ENCODE assay signal across 1 cellular context in the genomic region with DNA sequence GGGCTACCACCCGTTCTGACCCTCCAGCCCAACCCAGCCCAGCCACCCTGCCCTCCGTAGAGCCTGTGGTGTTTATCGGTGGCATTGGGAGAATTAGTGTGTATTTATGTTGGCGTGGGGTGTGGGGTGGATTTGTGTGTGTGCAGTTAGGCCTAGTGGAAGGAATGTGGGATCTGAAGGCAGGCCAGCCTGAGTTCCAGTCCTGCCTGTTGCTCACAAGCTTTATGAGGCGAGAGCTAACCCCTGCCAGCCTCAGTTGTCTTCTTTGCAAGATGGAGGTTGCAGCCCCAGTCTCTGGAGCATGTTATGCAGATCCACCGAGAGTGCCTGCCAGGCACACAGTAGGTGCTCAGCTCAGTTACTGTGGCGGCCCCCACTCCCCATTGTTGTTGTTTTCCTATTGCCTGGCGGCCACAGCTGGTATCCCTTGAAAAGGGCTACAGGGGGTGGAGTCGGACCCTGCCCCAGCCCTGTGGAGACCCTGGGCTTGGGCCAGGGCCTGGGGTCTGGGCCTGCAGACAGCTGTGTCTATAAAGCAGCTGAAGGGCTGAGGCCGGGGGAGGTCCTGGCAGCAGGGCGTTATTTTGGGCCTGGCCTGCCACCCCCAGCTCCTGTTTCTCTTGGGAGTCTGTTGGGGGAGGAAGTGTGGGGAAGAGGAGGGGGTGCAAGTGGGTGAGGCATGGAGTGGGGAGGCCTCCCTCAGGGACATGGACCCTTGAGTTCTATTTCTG.
TF ChIP-seq lines count a peak whose summit lies in the region.

No MANE protein-coding gene starts in this region.

TF ChIP-seq in GM23338, 12 proteins besides CTCF, POLR2A, EP300 and RAD21:
- TF ChIP-seq, protein P1, sequence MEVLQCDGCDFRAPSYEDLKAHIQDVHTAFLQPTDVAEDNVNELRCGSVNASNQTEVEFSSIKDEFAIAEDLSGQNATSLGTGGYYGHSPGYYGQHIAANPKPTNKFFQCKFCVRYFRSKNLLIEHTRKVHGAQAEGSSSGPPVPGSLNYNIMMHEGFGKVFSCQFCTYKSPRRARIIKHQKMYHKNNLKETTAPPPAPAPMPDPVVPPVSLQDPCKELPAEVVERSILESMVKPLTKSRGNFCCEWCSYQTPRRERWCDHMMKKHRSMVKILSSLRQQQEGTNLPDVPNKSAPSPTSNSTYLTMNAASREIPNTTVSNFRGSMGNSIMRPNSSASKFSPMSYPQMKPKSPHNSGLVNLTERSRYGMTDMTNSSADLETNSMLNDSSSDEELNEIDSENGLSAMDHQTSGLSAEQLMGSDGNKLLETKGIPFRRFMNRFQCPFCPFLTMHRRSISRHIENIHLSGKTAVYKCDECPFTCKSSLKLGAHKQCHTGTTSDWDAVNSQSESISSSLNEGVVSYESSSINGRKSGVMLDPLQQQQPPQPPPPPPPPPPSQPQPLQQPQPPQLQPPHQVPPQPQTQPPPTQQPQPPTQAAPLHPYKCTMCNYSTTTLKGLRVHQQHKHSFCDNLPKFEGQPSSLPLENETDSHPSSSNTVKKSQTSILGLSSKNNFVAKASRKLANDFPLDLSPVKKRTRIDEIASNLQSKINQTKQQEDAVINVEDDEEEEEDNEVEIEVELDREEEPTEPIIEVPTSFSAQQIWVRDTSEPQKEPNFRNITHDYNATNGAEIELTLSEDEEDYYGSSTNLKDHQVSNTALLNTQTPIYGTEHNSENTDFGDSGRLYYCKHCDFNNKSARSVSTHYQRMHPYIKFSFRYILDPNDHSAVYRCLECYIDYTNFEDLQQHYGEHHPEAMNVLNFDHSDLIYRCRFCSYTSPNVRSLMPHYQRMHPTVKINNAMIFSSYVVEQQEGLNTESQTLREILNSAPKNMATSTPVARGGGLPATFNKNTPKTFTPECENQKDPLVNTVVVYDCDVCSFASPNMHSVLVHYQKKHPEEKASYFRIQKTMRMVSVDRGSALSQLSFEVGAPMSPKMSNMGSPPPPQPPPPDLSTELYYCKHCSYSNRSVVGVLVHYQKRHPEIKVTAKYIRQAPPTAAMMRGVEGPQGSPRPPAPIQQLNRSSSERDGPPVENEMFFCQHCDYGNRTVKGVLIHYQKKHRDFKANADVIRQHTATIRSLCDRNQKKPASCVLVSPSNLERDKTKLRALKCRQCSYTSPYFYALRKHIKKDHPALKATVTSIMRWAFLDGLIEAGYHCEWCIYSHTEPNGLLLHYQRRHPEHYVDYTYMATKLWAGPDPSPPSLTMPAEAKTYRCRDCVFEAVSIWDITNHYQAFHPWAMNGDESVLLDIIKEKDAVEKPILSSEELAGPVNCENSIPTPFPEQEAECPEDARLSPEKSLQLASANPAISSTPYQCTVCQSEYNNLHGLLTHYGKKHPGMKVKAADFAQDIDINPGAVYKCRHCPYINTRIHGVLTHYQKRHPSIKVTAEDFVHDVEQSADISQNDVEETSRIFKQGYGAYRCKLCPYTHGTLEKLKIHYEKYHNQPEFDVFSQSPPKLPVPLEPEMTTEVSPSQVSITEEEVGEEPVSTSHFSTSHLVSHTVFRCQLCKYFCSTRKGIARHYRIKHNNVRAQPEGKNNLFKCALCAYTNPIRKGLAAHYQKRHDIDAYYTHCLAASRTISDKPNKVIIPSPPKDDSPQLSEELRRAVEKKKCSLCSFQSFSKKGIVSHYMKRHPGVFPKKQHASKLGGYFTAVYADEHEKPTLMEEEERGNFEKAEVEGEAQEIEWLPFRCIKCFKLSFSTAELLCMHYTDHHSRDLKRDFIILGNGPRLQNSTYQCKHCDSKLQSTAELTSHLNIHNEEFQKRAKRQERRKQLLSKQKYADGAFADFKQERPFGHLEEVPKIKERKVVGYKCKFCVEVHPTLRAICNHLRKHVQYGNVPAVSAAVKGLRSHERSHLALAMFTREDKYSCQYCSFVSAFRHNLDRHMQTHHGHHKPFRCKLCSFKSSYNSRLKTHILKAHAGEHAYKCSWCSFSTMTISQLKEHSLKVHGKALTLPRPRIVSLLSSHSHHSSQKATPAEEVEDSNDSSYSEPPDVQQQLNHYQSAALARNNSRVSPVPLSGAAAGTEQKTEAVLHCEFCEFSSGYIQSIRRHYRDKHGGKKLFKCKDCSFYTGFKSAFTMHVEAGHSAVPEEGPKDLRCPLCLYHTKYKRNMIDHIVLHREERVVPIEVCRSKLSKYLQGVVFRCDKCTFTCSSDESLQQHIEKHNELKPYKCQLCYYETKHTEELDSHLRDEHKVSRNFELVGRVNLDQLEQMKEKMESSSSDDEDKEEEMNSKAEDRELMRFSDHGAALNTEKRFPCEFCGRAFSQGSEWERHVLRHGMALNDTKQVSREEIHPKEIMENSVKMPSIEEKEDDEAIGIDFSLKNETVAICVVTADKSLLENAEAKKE (CRISPR knock-in tag; IDR thresholded peaks at IDR 0.05), result no peak
- TF ChIP-seq EZH2 (IDR thresholded peaks at IDR 0.05; ENCODE audit: low read depth, unreplicated experiment), result no peak
- no peak for TF ChIP-seq STAT1 (IDR thresholded peaks at IDR 0.05; ENCODE audit: unreplicated experiment)
- no peak for TF ChIP-seq NANOG (IDR thresholded peaks at IDR 0.05; ENCODE audit: borderline replicate concordance)
- TF ChIP-seq, protein P2, sequence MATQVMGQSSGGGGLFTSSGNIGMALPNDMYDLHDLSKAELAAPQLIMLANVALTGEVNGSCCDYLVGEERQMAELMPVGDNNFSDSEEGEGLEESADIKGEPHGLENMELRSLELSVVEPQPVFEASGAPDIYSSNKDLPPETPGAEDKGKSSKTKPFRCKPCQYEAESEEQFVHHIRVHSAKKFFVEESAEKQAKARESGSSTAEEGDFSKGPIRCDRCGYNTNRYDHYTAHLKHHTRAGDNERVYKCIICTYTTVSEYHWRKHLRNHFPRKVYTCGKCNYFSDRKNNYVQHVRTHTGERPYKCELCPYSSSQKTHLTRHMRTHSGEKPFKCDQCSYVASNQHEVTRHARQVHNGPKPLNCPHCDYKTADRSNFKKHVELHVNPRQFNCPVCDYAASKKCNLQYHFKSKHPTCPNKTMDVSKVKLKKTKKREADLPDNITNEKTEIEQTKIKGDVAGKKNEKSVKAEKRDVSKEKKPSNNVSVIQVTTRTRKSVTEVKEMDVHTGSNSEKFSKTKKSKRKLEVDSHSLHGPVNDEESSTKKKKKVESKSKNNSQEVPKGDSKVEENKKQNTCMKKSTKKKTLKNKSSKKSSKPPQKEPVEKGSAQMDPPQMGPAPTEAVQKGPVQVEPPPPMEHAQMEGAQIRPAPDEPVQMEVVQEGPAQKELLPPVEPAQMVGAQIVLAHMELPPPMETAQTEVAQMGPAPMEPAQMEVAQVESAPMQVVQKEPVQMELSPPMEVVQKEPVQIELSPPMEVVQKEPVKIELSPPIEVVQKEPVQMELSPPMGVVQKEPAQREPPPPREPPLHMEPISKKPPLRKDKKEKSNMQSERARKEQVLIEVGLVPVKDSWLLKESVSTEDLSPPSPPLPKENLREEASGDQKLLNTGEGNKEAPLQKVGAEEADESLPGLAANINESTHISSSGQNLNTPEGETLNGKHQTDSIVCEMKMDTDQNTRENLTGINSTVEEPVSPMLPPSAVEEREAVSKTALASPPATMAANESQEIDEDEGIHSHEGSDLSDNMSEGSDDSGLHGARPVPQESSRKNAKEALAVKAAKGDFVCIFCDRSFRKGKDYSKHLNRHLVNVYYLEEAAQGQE (IDR thresholded peaks at IDR 0.05; ENCODE audit: unreplicated experiment), result no peak
- no peak for TF ChIP-seq ZNF114 (CRISPR knock-in tag; IDR thresholded peaks at IDR 0.05)
- no peak for TF ChIP-seq ETS1 (IDR thresholded peaks at IDR 0.05)
- TF ChIP-seq JUNB (IDR thresholded peaks at IDR 0.05; ENCODE audit: unreplicated experiment), result no peak
- no peak for TF ChIP-seq EZH2phosphoT487 (IDR thresholded peaks at IDR 0.05; ENCODE audit: unreplicated experiment)
